Comparison of ENCODE assay signal across 11 cellular contexts in genomic region chr22:37304595-37305343, GRCh38. TPM values are rescaled to one million over a fixed set of nuclear protein-coding genes. Genes with fewer than 3 reads are reported as not detected.
DNase-seq lines count a peak whose midpoint lies in the region; ATAC-seq and TF ChIP-seq lines count a peak whose summit lies in the region.
"Had no signal": no experiment of that assay in that cellular context is flagged by ENCODE, and none has a peak within 500 bp of the region (broad histone marks: within the 10 kb centered on the region; RNA-seq: fewer than 3 reads in every experiment).

No MANE protein-coding gene starts in this region.

- 82 to 83% methylated on average over 10 of the region's 10 CpGs for WGBS in upper lobe of left lung, 2 donors

- H3K4me1 Mint-ChIP-seq in activated CD4-positive, alpha-beta memory T cell treated with anti-CD3 and anti-CD28 coated beads for 36 hours (ENCODE audit: low read depth): peaks cover 94% of the 10 kb centered on the region

- H3K27me3 Mint-ChIP-seq in activated CD4-positive, alpha-beta memory T cell treated with anti-CD3 and anti-CD28 coated beads for 36 hours: no peaks in the 10 kb centered on the region

- in situ Hi-C loops in gastrocnemius medialis (cut with MboI; ENCODE audit: low sequenced_read_pairs in 4 of 4): no loop called here

- CTCF ChIA-PET in activated CD4-positive, alpha-beta memory T cell treated with anti-CD3 and anti-CD28 coated beads for 36 hours (lab: Charles Lee): interaction anchor here (0.7 to 2.2 kb wide), 9 partner anchors 9 to 283 kb away, joined by 3 to 11 read pairs (median 3); no protein-coding TSS in a partner anchor

- peaks cover 49 to 59% (median 58%) of the 10 kb centered on the region in 4 donors for H3K4me1 ChIP-seq in upper lobe of left lung
- no peaks in the 10 kb centered on the region for H3K4me1 ChIP-seq in gastrocnemius medialis

- H3K36me3 Mint-ChIP-seq in activated CD4-positive, alpha-beta memory T cell treated with anti-CD3 and anti-CD28 coated beads for 36 hours: peaks cover 52% of the 10 kb centered on the region

- H3K27me3 ChIP-seq in upper lobe of left lung: no peaks in the 10 kb centered on the region
- H3K27me3 ChIP-seq in gastrocnemius medialis: peaks cover 0 to 10% (median 0%) of the 10 kb centered on the region in 3 donors

- TF ChIP-seq POLR2A in upper lobe of left lung (IDR thresholded peaks at IDR 0.05) (no peak), gastrocnemius medialis (IDR thresholded peaks at IDR 0.05) (no peak)

- TF ChIP-seq CTCF in fibroblast of mammary gland (conservative IDR thresholded peaks at IDR 0.05; ENCODE audit: control insufficient read depth, insufficient read depth, low read depth, low read length) (no peak), upper lobe of left lung (IDR thresholded peaks at IDR 0.05) (no peak), gastrocnemius medialis (IDR thresholded peaks at IDR 0.05 in 4 of 5, conservative IDR thresholded peaks at IDR 0.05 in 1 of 5) (no peak)

- no peak for TF ChIP-seq EP300 in upper lobe of left lung (IDR thresholded peaks at IDR 0.05)

- ATAC-seq in left cardiac atrium: no peak
- no peak for ATAC-seq in upper lobe of left lung (ENCODE audit: low FRiP score in 2 of 2)
- ATAC-seq in GM18511 (IDR thresholded peaks at IDR 0.05; ENCODE audit: unreplicated experiment): no peak
- ATAC-seq in gastrocnemius medialis: no peak

- no peaks in the 10 kb centered on the region for H3K9me3 ChIP-seq in upper lobe of left lung
- H3K9me3 ChIP-seq in gastrocnemius medialis: no peaks in the 10 kb centered on the region

- DNase-seq in left cardiac atrium (peak; percentile 13), cardiac septum (ENCODE audit: low spot score) (no peak), fibroblast of mammary gland (ENCODE audit: low read depth) (peak; percentile 49), upper lobe of left lung (no peak), gastrocnemius medialis (no peak), foreskin melanocyte (no peak)
- DNase-seq in activated CD4-positive, alpha-beta memory T cell treated with anti-CD3 and anti-CD28 coated beads for 36 hours: no peak
- DNase-seq: central memory CD4-positive, alpha-beta T cell; glutamatergic neuron; NCI-H1048 had no signal

- H3K36me3 ChIP-seq in upper lobe of left lung (no peaks in the 10 kb centered on the region), gastrocnemius medialis (no peaks in the 10 kb centered on the region)

- H3K27ac ChIP-seq in upper lobe of left lung (peak overlapping the region in 3 of 4 donors; percentile 23 to 87 (median 54)), gastrocnemius medialis (no peak overlapping the region)

- peak overlapping the region; percentile 100 for H3K27ac Mint-ChIP-seq in activated CD4-positive, alpha-beta memory T cell treated with anti-CD3 and anti-CD28 coated beads for 36 hours

- POLR2A ChIA-PET in activated CD4-positive, alpha-beta memory T cell treated with anti-CD3 and anti-CD28 coated beads for 36 hours (lab: Charles Lee): interaction anchor here (0.8 to 1.2 kb wide), 3 partner anchors 10 to 262 kb away, joined by 3 to 4 read pairs (median 4); no protein-coding TSS in a partner anchor

- no peak overlapping the region for H3K4me3 Mint-ChIP-seq in activated CD4-positive, alpha-beta memory T cell treated with anti-CD3 and anti-CD28 coated beads for 36 hours

- H3K4me3 ChIP-seq in fibroblast of mammary gland (ENCODE audit: control insufficient read depth, low read depth, low read length) (no peak overlapping the region), upper lobe of left lung (no peak overlapping the region), gastrocnemius medialis (no peak overlapping the region)

- H3K9me3 Mint-ChIP-seq in activated CD4-positive, alpha-beta memory T cell treated with anti-CD3 and anti-CD28 coated beads for 36 hours: no peaks in the 10 kb centered on the region

- intact Hi-C loops in left cardiac atrium (cut with DNase I): no loop called here
- intact Hi-C loops in cardiac septum (cut with DNase I): no loop called here
- intact Hi-C loops in activated CD4-positive, alpha-beta memory T cell treated with anti-CD3 and anti-CD28 coated beads for 36 hours (cut with micrococcal nuclease): no loop called here
- intact Hi-C loops in gastrocnemius medialis (cut with DNase I; ENCODE audit: low total_unique reads): no loop called here

RNA-seq across cellular contexts. Expression of gene CYTH4, which starts 22.5 kb away (rescaled TPM):
- 10 to 100 TPM; 12.7 to 15.3 TPM for total RNA-seq in left cardiac atrium
- total RNA-seq in cardiac septum: 8.0 TPM
- total RNA-seq in activated CD4-positive, alpha-beta memory T cell treated with anti-CD3 and anti-CD28 coated beads for 36 hours: 10 to 100 TPM; 58.7 to 60.5 TPM
- total RNA-seq in upper lobe of left lung: 10 to 100 TPM; 16.7 to 71.2 (median 44.7) TPM
- 1 to 10 TPM in 3 of 4 donors, not detected in 1; 1.7 to 2.2 (median 2.0) TPM for total RNA-seq in gastrocnemius medialis

Comparison
In these comparisons a context has a peak if more than half of its experiments do, and no peak if none do; other contexts are left out.
1. DNase-seq: peak in left cardiac atrium (single experiment) and fibroblast of mammary gland (single experiment); none in cardiac septum (single experiment), activated CD4-positive, alpha-beta memory T cell treated with anti-CD3 and anti-CD28 coated beads for 36 hours (single experiment), upper lobe of left lung (0 of 2), gastrocnemius medialis (0 of 2) and foreskin melanocyte (single experiment).
2. H3K27ac ChIP-seq: peak in upper lobe of left lung (3 of 4); none in gastrocnemius medialis (0 of 4).